ENCODE assay signal across 22 cellular contexts in genomic region chr12:98911396-98911795, GRCh38.
"Had no signal": no experiment of that assay in that cellular context is flagged by ENCODE, and none has a peak within 500 bp of the region (broad histone marks: within the 10 kb centered on the region; RNA-seq: fewer than 3 reads in every experiment).

No MANE protein-coding gene starts in this region.

- H3K27me3 ChIP-seq: dorsolateral prefrontal cortex, gastrocnemius medialis, spleen, tibial artery, upper lobe of left lung, uterus had no signal

- FAIRE-seq: endometrium had no signal

- H3K4me1 ChIP-seq: gastrocnemius medialis, psoas muscle, spleen, tibial artery, upper lobe of left lung, uterus had no signal

- DNase-seq: dorsolateral prefrontal cortex; effector CD8-positive, alpha-beta T cell; gastrocnemius medialis; glutamatergic neuron; islet precursor cell; mammary epithelial cell; naive thymus-derived CD4-positive, alpha-beta T cell; nephron progenitor cell; psoas muscle; retina; spleen; stimulated activated CD4-positive, alpha-beta T cell treated with anti-CD3 and anti-CD28 coated beads, Interleukin-15, amount 100 ng/mL, for 24 hours; stimulated activated CD4-positive, alpha-beta T cell treated with anti-CD3 and anti-CD28 coated beads, Interleukin-1b, Interleukin-23, amount 100 ng/mL, for 48 hours; stimulated activated CD4-positive, alpha-beta T cell treated with anti-CD3 and anti-CD28 coated beads, Interleukin-4, amount 100 ng/mL, for 24 hours; tibial artery; upper lobe of left lung; uterus had no signal

- H3K9me3 ChIP-seq: gastrocnemius medialis, psoas muscle, spleen, tibial artery, upper lobe of left lung, uterus had no signal

- ATAC-seq: esophagus mucosa; gastrocnemius medialis; left lobe of liver; naive thymus-derived CD4-positive, alpha-beta T cell; psoas muscle; sciatic nerve; stimulated activated memory B cell treated with anti-CD40 and anti-IgM and Interleukin-4, amounts not matched to agents 10 μg/mL and 1 μg/mL and 100 μg/mL, for 72 hours had no signal

- H3K36me3 ChIP-seq: gastrocnemius medialis, spleen, tibial artery, upper lobe of left lung, uterus had no signal

- H3K4me3 ChIP-seq: dorsolateral prefrontal cortex, gastrocnemius medialis, psoas muscle, spleen, tibial artery, upper lobe of left lung, uterus had no signal

- H3K27ac ChIP-seq: gastrocnemius medialis, psoas muscle, spleen, tibial artery, upper lobe of left lung, uterus had no signal
